1 cellular context compared by ENCODE assay signal in genomic region chr2:128317186-128317897, GRCh38.
TF ChIP-seq lines count a peak whose summit lies in the region.

No MANE protein-coding gene starts in this region.

TF ChIP-seq in HepG2, 621 proteins besides CTCF, POLR2A, EP300 and RAD21 (continued from another document and continues in another):
- TF ChIP-seq, protein P1, sequence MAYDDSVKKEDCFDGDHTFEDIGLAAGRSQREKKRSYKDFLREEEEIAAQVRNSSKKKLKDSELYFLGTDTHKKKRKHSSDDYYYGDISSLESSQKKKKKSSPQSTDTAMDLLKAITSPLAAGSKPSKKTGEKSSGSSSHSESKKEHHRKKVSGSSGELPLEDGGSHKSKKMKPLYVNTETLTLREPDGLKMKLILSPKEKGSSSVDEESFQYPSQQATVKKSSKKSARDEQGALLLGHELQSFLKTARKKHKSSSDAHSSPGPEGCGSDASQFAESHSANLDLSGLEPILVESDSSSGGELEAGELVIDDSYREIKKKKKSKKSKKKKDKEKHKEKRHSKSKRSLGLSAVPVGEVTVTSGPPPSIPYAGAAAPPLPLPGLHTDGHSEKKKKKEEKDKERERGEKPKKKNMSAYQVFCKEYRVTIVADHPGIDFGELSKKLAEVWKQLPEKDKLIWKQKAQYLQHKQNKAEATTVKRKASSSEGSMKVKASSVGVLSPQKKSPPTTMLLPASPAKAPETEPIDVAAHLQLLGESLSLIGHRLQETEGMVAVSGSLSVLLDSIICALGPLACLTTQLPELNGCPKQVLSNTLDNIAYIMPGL (CRISPR knock-in tag; IDR thresholded peaks at IDR 0.05; ENCODE audit: borderline replicate concordance in 1 of 2, low read depth in 1 of 2), result peak; percentile 67 to 77; a peak in 2 of 4 replicates
- TF ChIP-seq ZNF607 (CRISPR knock-in tag; IDR thresholded peaks at IDR 0.05; ENCODE audit: borderline replicate concordance), result no peak
- TF ChIP-seq ZNF788 (CRISPR knock-in tag; IDR thresholded peaks at IDR 0.05; ENCODE audit: borderline replicate concordance), result no peak; the same call in 1 of the 2 replicates
- TF ChIP-seq ZNF598 (CRISPR knock-in tag; IDR thresholded peaks at IDR 0.05; ENCODE audit: borderline replicate concordance), result peak; percentile 74; the same call in 1 of the 2 replicates
- TF ChIP-seq SRY (CRISPR knock-in tag; IDR thresholded peaks at IDR 0.05), result no peak
- TF ChIP-seq ZNF441 (CRISPR knock-in tag; IDR thresholded peaks at IDR 0.05; ENCODE audit: borderline replicate concordance), result no peak
- TF ChIP-seq CHCHD3 (CRISPR knock-in tag; IDR thresholded peaks at IDR 0.05), result no peak
- TF ChIP-seq MED1 (CRISPR knock-in tag; IDR thresholded peaks at IDR 0.05), result no peak
- TF ChIP-seq BRD4 (CRISPR knock-in tag; IDR thresholded peaks at IDR 0.05), result no peak
- no peak for TF ChIP-seq CENPT (CRISPR knock-in tag; IDR thresholded peaks at IDR 0.05; ENCODE audit: low read depth)
- TF ChIP-seq U2AF2 (IDR thresholded peaks at IDR 0.05; ENCODE audit: low read depth, low read length), result no peak
- no peak for TF ChIP-seq ZNF326 (CRISPR knock-in tag; IDR thresholded peaks at IDR 0.05; ENCODE audit: borderline replicate concordance)
- no peak for TF ChIP-seq STAT5B (CRISPR knock-in tag; IDR thresholded peaks at IDR 0.05)
- no peak for TF ChIP-seq SMYD3 (CRISPR knock-in tag; IDR thresholded peaks at IDR 0.05)
- TF ChIP-seq, protein P2, sequence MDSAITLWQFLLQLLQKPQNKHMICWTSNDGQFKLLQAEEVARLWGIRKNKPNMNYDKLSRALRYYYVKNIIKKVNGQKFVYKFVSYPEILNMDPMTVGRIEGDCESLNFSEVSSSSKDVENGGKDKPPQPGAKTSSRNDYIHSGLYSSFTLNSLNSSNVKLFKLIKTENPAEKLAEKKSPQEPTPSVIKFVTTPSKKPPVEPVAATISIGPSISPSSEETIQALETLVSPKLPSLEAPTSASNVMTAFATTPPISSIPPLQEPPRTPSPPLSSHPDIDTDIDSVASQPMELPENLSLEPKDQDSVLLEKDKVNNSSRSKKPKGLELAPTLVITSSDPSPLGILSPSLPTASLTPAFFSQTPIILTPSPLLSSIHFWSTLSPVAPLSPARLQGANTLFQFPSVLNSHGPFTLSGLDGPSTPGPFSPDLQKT (CRISPR knock-in tag; IDR thresholded peaks at IDR 0.05; ENCODE audit: borderline replicate concordance), result no peak; the same call in 1 of the 2 replicates
- TF ChIP-seq ZFP82 (CRISPR knock-in tag; IDR thresholded peaks at IDR 0.05; ENCODE audit: borderline replicate concordance), result no peak
- TF ChIP-seq, protein P3, sequence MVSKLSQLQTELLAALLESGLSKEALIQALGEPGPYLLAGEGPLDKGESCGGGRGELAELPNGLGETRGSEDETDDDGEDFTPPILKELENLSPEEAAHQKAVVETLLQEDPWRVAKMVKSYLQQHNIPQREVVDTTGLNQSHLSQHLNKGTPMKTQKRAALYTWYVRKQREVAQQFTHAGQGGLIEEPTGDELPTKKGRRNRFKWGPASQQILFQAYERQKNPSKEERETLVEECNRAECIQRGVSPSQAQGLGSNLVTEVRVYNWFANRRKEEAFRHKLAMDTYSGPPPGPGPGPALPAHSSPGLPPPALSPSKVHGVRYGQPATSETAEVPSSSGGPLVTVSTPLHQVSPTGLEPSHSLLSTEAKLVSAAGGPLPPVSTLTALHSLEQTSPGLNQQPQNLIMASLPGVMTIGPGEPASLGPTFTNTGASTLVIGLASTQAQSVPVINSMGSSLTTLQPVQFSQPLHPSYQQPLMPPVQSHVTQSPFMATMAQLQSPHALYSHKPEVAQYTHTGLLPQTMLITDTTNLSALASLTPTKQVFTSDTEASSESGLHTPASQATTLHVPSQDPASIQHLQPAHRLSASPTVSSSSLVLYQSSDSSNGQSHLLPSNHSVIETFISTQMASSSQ (IDR thresholded peaks at IDR 0.05; ENCODE audit: low read depth), result no peak
- TF ChIP-seq, protein P3 (CRISPR knock-in tag; IDR thresholded peaks at IDR 0.05; ENCODE audit: borderline replicate concordance), result peak; percentile 65; the same call in 1 of the 2 replicates
- TF ChIP-seq TEF (CRISPR knock-in tag; IDR thresholded peaks at IDR 0.05), result no peak
- TF ChIP-seq XBP1 (CRISPR knock-in tag; IDR thresholded peaks at IDR 0.05), result no peak
- TF ChIP-seq ETV5 (CRISPR knock-in tag; IDR thresholded peaks at IDR 0.05; ENCODE audit: borderline replicate concordance), result no peak
- no peak for TF ChIP-seq ZNF879 (CRISPR knock-in tag; IDR thresholded peaks at IDR 0.05)
- no peak for TF ChIP-seq NFYB (CRISPR knock-in tag; IDR thresholded peaks at IDR 0.05)
- no peak for TF ChIP-seq ZNF75D (CRISPR knock-in tag; IDR thresholded peaks at IDR 0.05; ENCODE audit: borderline replicate concordance)
- TF ChIP-seq HNRNPK (IDR thresholded peaks at IDR 0.05; ENCODE audit: low read depth, low read length, poor library complexity, severe bottlenecking), result no peak
- TF ChIP-seq MEIS2 (CRISPR knock-in tag; IDR thresholded peaks at IDR 0.05), result no peak
- TF ChIP-seq SMARCC2 (IDR thresholded peaks at IDR 0.05), result no peak
- no peak for TF ChIP-seq ZNF124 (CRISPR knock-in tag; IDR thresholded peaks at IDR 0.05)
- TF ChIP-seq ADNP (CRISPR knock-in tag; IDR thresholded peaks at IDR 0.05), result no peak
- TF ChIP-seq NFIB (CRISPR knock-in tag; IDR thresholded peaks at IDR 0.05; ENCODE audit: borderline replicate concordance), result no peak
- no peak for TF ChIP-seq EHMT2 (IDR thresholded peaks at IDR 0.05; ENCODE audit: borderline replicate concordance, low read depth, low read length)
- no peak for TF ChIP-seq SUZ12 (IDR thresholded peaks at IDR 0.05; ENCODE audit: low read depth, low read length)
- TF ChIP-seq, protein P4, sequence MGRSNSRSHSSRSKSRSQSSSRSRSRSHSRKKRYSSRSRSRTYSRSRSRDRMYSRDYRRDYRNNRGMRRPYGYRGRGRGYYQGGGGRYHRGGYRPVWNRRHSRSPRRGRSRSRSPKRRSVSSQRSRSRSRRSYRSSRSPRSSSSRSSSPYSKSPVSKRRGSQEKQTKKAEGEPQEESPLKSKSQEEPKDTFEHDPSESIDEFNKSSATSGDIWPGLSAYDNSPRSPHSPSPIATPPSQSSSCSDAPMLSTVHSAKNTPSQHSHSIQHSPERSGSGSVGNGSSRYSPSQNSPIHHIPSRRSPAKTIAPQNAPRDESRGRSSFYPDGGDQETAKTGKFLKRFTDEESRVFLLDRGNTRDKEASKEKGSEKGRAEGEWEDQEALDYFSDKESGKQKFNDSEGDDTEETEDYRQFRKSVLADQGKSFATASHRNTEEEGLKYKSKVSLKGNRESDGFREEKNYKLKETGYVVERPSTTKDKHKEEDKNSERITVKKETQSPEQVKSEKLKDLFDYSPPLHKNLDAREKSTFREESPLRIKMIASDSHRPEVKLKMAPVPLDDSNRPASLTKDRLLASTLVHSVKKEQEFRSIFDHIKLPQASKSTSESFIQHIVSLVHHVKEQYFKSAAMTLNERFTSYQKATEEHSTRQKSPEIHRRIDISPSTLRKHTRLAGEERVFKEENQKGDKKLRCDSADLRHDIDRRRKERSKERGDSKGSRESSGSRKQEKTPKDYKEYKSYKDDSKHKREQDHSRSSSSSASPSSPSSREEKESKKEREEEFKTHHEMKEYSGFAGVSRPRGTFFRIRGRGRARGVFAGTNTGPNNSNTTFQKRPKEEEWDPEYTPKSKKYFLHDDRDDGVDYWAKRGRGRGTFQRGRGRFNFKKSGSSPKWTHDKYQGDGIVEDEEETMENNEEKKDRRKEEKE (IDR thresholded peaks at IDR 0.05), result no peak
- no peak for TF ChIP-seq ELF1 (CRISPR knock-in tag; IDR thresholded peaks at IDR 0.05)
- no peak; the same call in 1 of the 2 replicates for TF ChIP-seq DR1 (CRISPR knock-in tag; IDR thresholded peaks at IDR 0.05)
- TF ChIP-seq ZNF503 (CRISPR knock-in tag; IDR thresholded peaks at IDR 0.05), result 0 out of 2 replicates have a peak, but pooled peaks have one; percentile 26
- TF ChIP-seq CSRNP2 (CRISPR knock-in tag; conservative IDR thresholded peaks at IDR 0.05; ENCODE audit: low read depth), result no peak
- no peak for TF ChIP-seq ZBTB21 (CRISPR knock-in tag; IDR thresholded peaks at IDR 0.05)
- TF ChIP-seq, protein P5, sequence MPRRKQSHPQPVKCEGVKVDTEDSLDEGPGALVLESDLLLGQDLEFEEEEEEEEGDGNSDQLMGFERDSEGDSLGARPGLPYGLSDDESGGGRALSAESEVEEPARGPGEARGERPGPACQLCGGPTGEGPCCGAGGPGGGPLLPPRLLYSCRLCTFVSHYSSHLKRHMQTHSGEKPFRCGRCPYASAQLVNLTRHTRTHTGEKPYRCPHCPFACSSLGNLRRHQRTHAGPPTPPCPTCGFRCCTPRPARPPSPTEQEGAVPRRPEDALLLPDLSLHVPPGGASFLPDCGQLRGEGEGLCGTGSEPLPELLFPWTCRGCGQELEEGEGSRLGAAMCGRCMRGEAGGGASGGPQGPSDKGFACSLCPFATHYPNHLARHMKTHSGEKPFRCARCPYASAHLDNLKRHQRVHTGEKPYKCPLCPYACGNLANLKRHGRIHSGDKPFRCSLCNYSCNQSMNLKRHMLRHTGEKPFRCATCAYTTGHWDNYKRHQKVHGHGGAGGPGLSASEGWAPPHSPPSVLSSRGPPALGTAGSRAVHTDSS (CRISPR knock-in tag; conservative IDR thresholded peaks at IDR 0.05), result no peak
- no peak for TF ChIP-seq RFXAP (CRISPR knock-in tag; IDR thresholded peaks at IDR 0.05; ENCODE audit: borderline replicate concordance)
- TF ChIP-seq NBN (conservative IDR thresholded peaks at IDR 0.05), result no peak
- 0 out of 2 replicates have a peak, but pooled peaks have one; percentile 9 for TF ChIP-seq SNAPC4 (CRISPR knock-in tag; IDR thresholded peaks at IDR 0.05)
